16 cellular contexts compared by ENCODE assay signal in genomic region chr9:135080286-135081263, GRCh38. TPM values are rescaled to one million over a fixed set of nuclear protein-coding genes. Genes with fewer than 3 reads are reported as not detected.
"Had no signal": no experiment of that assay in that cellular context is flagged by ENCODE, and none has a peak within 500 bp of the region (broad histone marks: within the 10 kb centered on the region; RNA-seq: fewer than 3 reads in every experiment).

No MANE protein-coding gene starts in this region.

- H3K4me3 Mint-ChIP-seq: activated B cell treated with CpG ODN at 0.5 μM for 24 hours; activated naive CD8-positive, alpha-beta T cell treated with anti-CD3 and anti-CD28 coated beads, Interleukin-2, amount 50 U/mL, for 24 hours; stimulated activated naive CD8-positive, alpha-beta T cell treated with anti-CD3 and anti-CD28 coated beads, Interleukin-15, Interleukin-2, amounts not matched to agents 100 ng/mL and 50 ng/mL, for 24 hours; T-helper 17 cell had no signal

- H3K9me3 ChIP-seq: ascending aorta, heart left ventricle, testis had no signal

- H3K27me3 ChIP-seq: ascending aorta, testis had no signal

- H3K4me1 Mint-ChIP-seq: activated B cell treated with CpG ODN at 0.5 μM for 24 hours; activated naive CD8-positive, alpha-beta T cell treated with anti-CD3 and anti-CD28 coated beads, Interleukin-2, amount 50 U/mL, for 24 hours; T-helper 17 cell had no signal

- DNase-seq: activated B cell treated with CpG ODN at 0.5 μM for 24 hours; activated CD4-positive, alpha-beta T cell treated with anti-CD3 and anti-CD28 coated beads, Interleukin-2, amount 50 U/mL, for 1 hour; activated gamma-delta T cell treated with Interleukin-2 at 50 U/mL for 16 hours; activated naive CD8-positive, alpha-beta T cell treated with anti-CD3 and anti-CD28 coated beads, Interleukin-2, amount 50 U/mL, for 24 hours; effector CD4-positive, alpha-beta T cell; foreskin melanocyte; right cardiac atrium; stimulated activated CD4-positive, alpha-beta T cell treated with anti-CD3 and anti-CD28 coated beads, Interleukin-2, amount 100 ng/mL, for 48 hours; T-helper 17 cell; testis had no signal

- ATAC-seq: activated naive CD8-positive, alpha-beta T cell treated with anti-CD3 and anti-CD28 coated beads, Interleukin-2, amount 50 U/mL, for 24 hours; heart left ventricle; left ventricle myocardium superior; right cardiac atrium; T-helper 17 cell had no signal

- H3K4me3 ChIP-seq: ascending aorta, heart left ventricle, testis had no signal

- H3K36me3 ChIP-seq: ascending aorta, heart left ventricle had no signal

- H3K4me1 ChIP-seq: parathyroid adenoma had no signal

- H3K9me3 Mint-ChIP-seq: activated B cell treated with CpG ODN at 0.5 μM for 24 hours; activated naive CD8-positive, alpha-beta T cell treated with anti-CD3 and anti-CD28 coated beads, Interleukin-2, amount 50 U/mL, for 24 hours; stimulated activated naive CD8-positive, alpha-beta T cell treated with anti-CD3 and anti-CD28 coated beads, Interleukin-15, Interleukin-2, amounts not matched to agents 100 ng/mL and 50 ng/mL, for 24 hours had no signal

- H3K27ac Mint-ChIP-seq: activated B cell treated with CpG ODN at 0.5 μM for 24 hours; activated naive CD8-positive, alpha-beta T cell treated with anti-CD3 and anti-CD28 coated beads, Interleukin-2, amount 50 U/mL, for 24 hours; stimulated activated naive CD8-positive, alpha-beta T cell treated with anti-CD3 and anti-CD28 coated beads, Interleukin-15, Interleukin-2, amounts not matched to agents 100 ng/mL and 50 ng/mL, for 24 hours; T-helper 17 cell had no signal

- H3K27ac ChIP-seq: ascending aorta, heart left ventricle, parathyroid adenoma, testis had no signal

RNA-seq across cellular contexts. Expression of gene OLFM1, which starts 6.9 kb away (rescaled TPM):
- total RNA-seq: activated B cell treated with CpG ODN at 0.5 μM for 24 hours; activated CD8-positive, alpha-beta memory T cell treated with anti-CD3 and anti-CD28 coated beads for 36 hours; T-helper 17 cell had no signal
